Comparison of ENCODE assay signal across 18 cellular contexts in the genomic region with DNA sequence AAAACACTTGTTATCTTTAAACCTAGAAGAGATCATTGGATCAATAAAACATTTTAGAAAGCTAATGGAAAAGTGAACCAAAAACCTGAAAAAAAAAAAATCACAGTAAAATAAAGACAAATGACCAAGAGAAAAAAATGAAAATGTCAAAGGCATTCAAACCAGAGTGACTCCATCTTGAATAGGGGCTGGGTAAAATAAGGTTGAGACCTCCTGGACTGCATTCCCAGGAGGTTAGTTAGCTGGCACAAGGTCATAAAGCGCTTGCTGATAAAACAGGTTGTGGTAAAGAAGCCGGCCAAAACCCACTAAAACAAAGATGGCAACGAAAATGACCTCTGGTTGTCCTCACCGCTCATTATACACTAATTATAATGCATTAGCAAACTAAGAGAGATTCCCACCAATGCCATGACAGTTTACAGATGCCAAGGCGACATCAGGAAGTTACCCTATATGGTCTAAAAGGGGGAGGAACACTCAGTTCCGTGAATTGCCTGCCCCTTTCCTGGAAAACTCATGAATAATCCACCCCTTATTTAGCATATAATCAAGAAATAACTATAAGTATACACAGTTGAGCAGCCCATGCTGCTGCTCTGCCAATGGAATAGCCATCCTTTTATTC.
"Had no signal": no experiment of that assay in that cellular context is flagged by ENCODE, and none has a peak within 500 bp of the region (broad histone marks: within the 10 kb centered on the region; RNA-seq: fewer than 3 reads in every experiment).

No MANE protein-coding gene starts in this region.

- H3K27ac Mint-ChIP-seq: activated B cell treated with CpG ODN at 0.5 μM for 24 hours; activated CD8-positive, alpha-beta T cell treated with anti-CD3 and anti-CD28 coated beads, Interleukin-2, amount 10 ng/mL, durations not matched to agents 7 days and 5 days; activated naive CD4-positive, alpha-beta T cell treated with anti-CD3 and anti-CD28 coated beads, Interleukin-2, amount 10 ng/mL, durations not matched to agents 7 days and 5 days; activated naive CD8-positive, alpha-beta T cell treated with anti-CD3 and anti-CD28 coated beads, Interleukin-2, amount 50 U/mL, for 24 hours; activated T-cell treated with anti-CD3 and anti-CD28 coated beads, Interleukin-2, amount 50 U/mL, for 24 hours; activated T-helper 2 cell treated with anti-CD3 and anti-CD28 coated beads, Interferon-gamma antibody, Interleukin-2, Interleukin-4, amounts not matched to agents 10 μg/mL and 5 μg/mL and 100 μg/mL, durations not matched to agents 14 hours and 24 hours and 36 hours; nephron progenitor cell; stimulated activated naive B cell treated with anti-CD40 and anti-IgM and Interleukin-4, amounts not matched to agents 10 μg/mL and 1 μg/mL and 100 μg/mL, for 72 hours had no signal

- H3K27me3 Mint-ChIP-seq: activated B cell treated with CpG ODN at 0.5 μM for 24 hours; activated T-cell treated with anti-CD3 and anti-CD28 coated beads, Interleukin-2, amount 50 U/mL, for 24 hours; central memory CD8-positive, alpha-beta T cell; stimulated activated naive B cell treated with anti-CD40 and anti-IgM and Interleukin-4, amounts not matched to agents 10 μg/mL and 1 μg/mL and 100 μg/mL, for 72 hours had no signal

- H3K4me3 ChIP-seq: colonic mucosa, left lung, spleen had no signal

- H3K9me3 ChIP-seq: colonic mucosa, left lung, spleen had no signal

- H3K4me1 Mint-ChIP-seq: activated naive CD4-positive, alpha-beta T cell treated with anti-CD3 and anti-CD28 coated beads, Interleukin-2, amount 10 ng/mL, durations not matched to agents 7 days and 5 days; central memory CD8-positive, alpha-beta T cell; nephron progenitor cell had no signal

- DNase-seq: activated B cell treated with CpG ODN at 0.5 μM for 24 hours; activated CD4-positive, alpha-beta T cell treated with anti-CD3 and anti-CD28 coated beads for 4 hours; activated CD8-positive, alpha-beta T cell treated with anti-CD3 and anti-CD28 coated beads, Interleukin-2, amount 10 ng/mL, durations not matched to agents 7 days and 5 days; activated naive CD4-positive, alpha-beta T cell treated with anti-CD3 and anti-CD28 coated beads, Interleukin-2, amount 10 ng/mL, durations not matched to agents 7 days and 5 days; activated naive CD8-positive, alpha-beta T cell treated with anti-CD3 and anti-CD28 coated beads, Interleukin-2, amount 50 U/mL, for 24 hours; activated T-cell treated with anti-CD3 and anti-CD28 coated beads, Interleukin-2, amount 50 U/mL, for 24 hours; anterior cingulate cortex; colonic mucosa; foreskin melanocyte; kidney; left lung; nephron progenitor cell; nucleus accumbens; spleen; stimulated activated CD4-positive, alpha-beta T cell treated with anti-CD3 and anti-CD28 coated beads, Interleukin-4, amount 100 ng/mL, for 4 hours; stimulated activated naive B cell treated with anti-CD40 and anti-IgM and Interleukin-4, amounts not matched to agents 10 μg/mL and 1 μg/mL and 100 μg/mL, for 72 hours had no signal

- ATAC-seq: activated CD8-positive, alpha-beta T cell treated with anti-CD3 and anti-CD28 coated beads, Interleukin-2, amount 10 ng/mL, durations not matched to agents 7 days and 5 days; activated naive CD8-positive, alpha-beta T cell treated with anti-CD3 and anti-CD28 coated beads, Interleukin-2, amount 50 U/mL, for 24 hours; left lung; stimulated activated naive B cell treated with anti-CD40 and anti-IgM and Interleukin-4, amounts not matched to agents 10 μg/mL and 1 μg/mL and 100 μg/mL, for 72 hours had no signal

- H3K27me3 ChIP-seq: colonic mucosa, left lung, spleen had no signal

- H3K27ac ChIP-seq: colonic mucosa, left lung, spleen had no signal

- H3K4me1 ChIP-seq: colonic mucosa, left lung, spleen had no signal

- H3K4me3 Mint-ChIP-seq: activated B cell treated with CpG ODN at 0.5 μM for 24 hours; activated CD8-positive, alpha-beta T cell treated with anti-CD3 and anti-CD28 coated beads, Interleukin-2, amount 10 ng/mL, durations not matched to agents 7 days and 5 days; activated naive CD4-positive, alpha-beta T cell treated with anti-CD3 and anti-CD28 coated beads, Interleukin-2, amount 10 ng/mL, durations not matched to agents 7 days and 5 days; activated naive CD8-positive, alpha-beta T cell treated with anti-CD3 and anti-CD28 coated beads, Interleukin-2, amount 50 U/mL, for 24 hours; activated T-cell treated with anti-CD3 and anti-CD28 coated beads, Interleukin-2, amount 50 U/mL, for 24 hours; central memory CD8-positive, alpha-beta T cell; nephron progenitor cell; stimulated activated naive B cell treated with anti-CD40 and anti-IgM and Interleukin-4, amounts not matched to agents 10 μg/mL and 1 μg/mL and 100 μg/mL, for 72 hours had no signal

- H3K36me3 ChIP-seq: colonic mucosa, left lung, spleen had no signal

- H3K36me3 Mint-ChIP-seq: activated naive CD4-positive, alpha-beta T cell treated with anti-CD3 and anti-CD28 coated beads, Interleukin-2, amount 10 ng/mL, durations not matched to agents 7 days and 5 days; stimulated activated naive B cell treated with anti-CD40 and anti-IgM and Interleukin-4, amounts not matched to agents 10 μg/mL and 1 μg/mL and 100 μg/mL, for 72 hours had no signal

- H3K9me3 Mint-ChIP-seq: activated B cell treated with CpG ODN at 0.5 μM for 24 hours; activated naive CD4-positive, alpha-beta T cell treated with anti-CD3 and anti-CD28 coated beads, Interleukin-2, amount 10 ng/mL, durations not matched to agents 7 days and 5 days; activated naive CD8-positive, alpha-beta T cell treated with anti-CD3 and anti-CD28 coated beads, Interleukin-2, amount 50 U/mL, for 24 hours; activated T-cell treated with anti-CD3 and anti-CD28 coated beads, Interleukin-2, amount 50 U/mL, for 24 hours; activated T-helper 2 cell treated with anti-CD3 and anti-CD28 coated beads, Interferon-gamma antibody, Interleukin-2, Interleukin-4, amounts not matched to agents 10 μg/mL and 5 μg/mL and 100 μg/mL, durations not matched to agents 14 hours and 24 hours and 36 hours; central memory CD8-positive, alpha-beta T cell; nephron progenitor cell; stimulated activated naive B cell treated with anti-CD40 and anti-IgM and Interleukin-4, amounts not matched to agents 10 μg/mL and 1 μg/mL and 100 μg/mL, for 72 hours had no signal
